33 cellular contexts compared by ENCODE assay signal in the genomic region with DNA sequence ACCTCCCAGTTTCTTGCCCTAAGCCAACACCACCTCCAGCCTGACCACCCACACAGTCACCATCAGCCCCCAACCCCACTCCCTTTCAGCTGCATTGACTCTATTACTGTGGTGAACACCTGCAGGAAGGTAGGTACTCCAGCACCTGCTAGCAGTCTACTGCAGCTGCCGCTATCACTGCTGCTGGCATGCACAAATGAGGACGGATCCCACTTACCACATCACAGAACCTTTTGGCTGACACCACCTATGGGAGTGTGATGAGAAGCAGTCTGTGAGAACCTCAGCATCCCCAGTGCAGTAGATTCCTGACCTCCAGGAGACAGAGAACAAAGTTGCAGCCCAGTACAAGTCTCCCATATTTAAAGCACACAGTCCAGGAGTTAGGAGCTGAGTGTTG.
"Had no signal": no experiment of that assay in that cellular context is flagged by ENCODE, and none has a peak within 500 bp of the region (broad histone marks: within the 10 kb centered on the region; RNA-seq: fewer than 3 reads in every experiment).

No MANE protein-coding gene starts in this region.

- H3K9me3 ChIP-seq: adrenal gland, ascending aorta, breast epithelium had no signal

- H3K4me3 Mint-ChIP-seq: activated CD4-positive, alpha-beta memory T cell treated with anti-CD3 and anti-CD28 coated beads for 36 hours; activated CD4-positive, alpha-beta T cell treated with anti-CD3 and anti-CD28 coated beads for 36 hours; activated CD4-positive, alpha-beta T cell treated with anti-CD3 and anti-CD28 coated beads, Interleukin-2, amount 10 ng/mL, durations not matched to agents 24 days and 14 days; activated CD8-positive, alpha-beta memory T cell treated with anti-CD3 and anti-CD28 coated beads, Interleukin-2, amount 10 ng/mL, durations not matched to agents 7 days and 5 days; activated CD8-positive, alpha-beta T cell treated with anti-CD3 and anti-CD28 coated beads, Interleukin-2, amount 10 ng/mL, durations not matched to agents 7 days and 5 days; activated naive CD4-positive, alpha-beta T cell treated with anti-CD3 and anti-CD28 coated beads for 36 hours; activated naive CD4-positive, alpha-beta T cell treated with anti-CD3 and anti-CD28 coated beads, Interleukin-2, amount 50 U/mL, for 24 hours; activated naive CD8-positive, alpha-beta T cell treated with anti-CD3 and anti-CD28 coated beads for 36 hours; activated naive CD8-positive, alpha-beta T cell treated with anti-CD3 and anti-CD28 coated beads, Interleukin-2, amount 50 U/mL, for 24 hours; activated T-helper 1 cell treated with anti-CD3 and anti-CD28 coated beads, Interleukin-12 subunit alpha, Interleukin-12 subunit beta, Interleukin-2, Interleukin-4 antibody, amounts not matched to agents 30 ng/mL and 10 ng/mL and 1 ng/mL, durations not matched to agents 14 hours and 24 hours and 36 hours; brain; central memory CD8-positive, alpha-beta T cell; dendritic cell treated with granulocyte-macrophage colony-stimulating factor and Interleukin-4, amounts not matched to agents 40 ng/mL and 50 ng/mL, for 4 days; endodermal cell had no signal

- H3K27me3 Mint-ChIP-seq: dendritic cell treated with granulocyte-macrophage colony-stimulating factor and Interleukin-4, amounts not matched to agents 40 ng/mL and 50 ng/mL, for 4 days had no signal

- H3K36me3 ChIP-seq: adrenal gland, ascending aorta, breast epithelium had no signal

- H3K4me3 ChIP-seq: adrenal gland, ascending aorta, breast epithelium, coronary artery had no signal

- DNase-seq: activated CD4-positive, alpha-beta memory T cell treated with anti-CD3 and anti-CD28 coated beads for 36 hours; activated CD4-positive, alpha-beta T cell treated with anti-CD3 and anti-CD28 coated beads for 36 hours; activated CD4-positive, alpha-beta T cell treated with anti-CD3 and anti-CD28 coated beads, Interleukin-2, amount 10 ng/mL, durations not matched to agents 24 days and 14 days; activated CD4-positive, CD25-positive, alpha-beta regulatory T cell; activated CD4-positive, CD25-positive, alpha-beta regulatory T cell treated with anti-CD3 and anti-CD28 coated beads, Interleukin-2, amount 50 U/mL, for 72 hours; activated CD8-positive, alpha-beta memory T cell treated with anti-CD3 and anti-CD28 coated beads, Interleukin-2, amount 10 ng/mL, durations not matched to agents 7 days and 5 days; activated CD8-positive, alpha-beta memory T cell treated with anti-CD3 and anti-CD28 coated beads, Interleukin-2, amount 50 U/mL, for 4 hours; activated CD8-positive, alpha-beta T cell treated with anti-CD3 and anti-CD28 coated beads, Interleukin-2, amount 10 ng/mL, durations not matched to agents 7 days and 5 days; activated effector memory CD4-positive, alpha-beta T cell treated with anti-CD3 and anti-CD28 coated beads, Interleukin-2, amount 50 U/mL, for 16 hours; activated naive CD4-positive, alpha-beta T cell treated with anti-CD3 and anti-CD28 coated beads for 36 hours; activated naive CD8-positive, alpha-beta T cell treated with anti-CD3 and anti-CD28 coated beads for 36 hours; activated naive CD8-positive, alpha-beta T cell treated with anti-CD3 and anti-CD28 coated beads, Interleukin-2, amount 50 U/mL, for 24 hours; activated T-cell treated with anti-CD3 and anti-CD28 coated beads, Interleukin-2, amount 50 U/mL, for 1 hour; activated T-cell treated with anti-CD3 and anti-CD28 coated beads, Interleukin-2, amount 50 U/mL, for 48 hours; adrenal gland; amygdala; dorsolateral prefrontal cortex; effector memory CD4-positive, alpha-beta T cell; endodermal cell; foreskin fibroblast; head of caudate nucleus; T-helper 2 cell had no signal

- H3K4me1 Mint-ChIP-seq: brain; central memory CD8-positive, alpha-beta T cell had no signal

- H3K36me3 Mint-ChIP-seq: activated CD4-positive, alpha-beta memory T cell treated with anti-CD3 and anti-CD28 coated beads for 36 hours; activated CD8-positive, alpha-beta memory T cell treated with anti-CD3 and anti-CD28 coated beads, Interleukin-2, amount 10 ng/mL, durations not matched to agents 7 days and 5 days; activated naive CD4-positive, alpha-beta T cell treated with anti-CD3 and anti-CD28 coated beads, Interleukin-2, amount 50 U/mL, for 24 hours; activated naive CD8-positive, alpha-beta T cell treated with anti-CD3 and anti-CD28 coated beads for 36 hours; brain had no signal

- H3K27ac Mint-ChIP-seq: activated CD4-positive, alpha-beta memory T cell treated with anti-CD3 and anti-CD28 coated beads for 36 hours; activated CD4-positive, alpha-beta T cell treated with anti-CD3 and anti-CD28 coated beads for 36 hours; activated CD4-positive, alpha-beta T cell treated with anti-CD3 and anti-CD28 coated beads, Interleukin-2, amount 10 ng/mL, durations not matched to agents 24 days and 14 days; activated CD8-positive, alpha-beta memory T cell treated with anti-CD3 and anti-CD28 coated beads, Interleukin-2, amount 10 ng/mL, durations not matched to agents 7 days and 5 days; activated CD8-positive, alpha-beta T cell treated with anti-CD3 and anti-CD28 coated beads, Interleukin-2, amount 10 ng/mL, durations not matched to agents 7 days and 5 days; activated naive CD4-positive, alpha-beta T cell treated with anti-CD3 and anti-CD28 coated beads for 36 hours; activated naive CD4-positive, alpha-beta T cell treated with anti-CD3 and anti-CD28 coated beads, Interleukin-2, amount 50 U/mL, for 24 hours; activated naive CD8-positive, alpha-beta T cell treated with anti-CD3 and anti-CD28 coated beads for 36 hours; activated naive CD8-positive, alpha-beta T cell treated with anti-CD3 and anti-CD28 coated beads, Interleukin-2, amount 50 U/mL, for 24 hours; activated T-helper 1 cell treated with anti-CD3 and anti-CD28 coated beads, Interleukin-12 subunit alpha, Interleukin-12 subunit beta, Interleukin-2, Interleukin-4 antibody, amounts not matched to agents 30 ng/mL and 10 ng/mL and 1 ng/mL, durations not matched to agents 14 hours and 24 hours and 36 hours; activated T-helper 2 cell treated with anti-CD3 and anti-CD28 coated beads, Interferon-gamma antibody, Interleukin-2, Interleukin-4, amounts not matched to agents 10 μg/mL and 5 μg/mL and 100 μg/mL, durations not matched to agents 14 hours and 24 hours and 36 hours; brain; dendritic cell treated with granulocyte-macrophage colony-stimulating factor and Interleukin-4, amounts not matched to agents 40 ng/mL and 50 ng/mL, for 4 days; endodermal cell had no signal

- H3K27ac ChIP-seq: adrenal gland, ascending aorta, breast epithelium, coronary artery had no signal

- H3K9me3 Mint-ChIP-seq: activated CD4-positive, alpha-beta memory T cell treated with anti-CD3 and anti-CD28 coated beads for 36 hours; activated naive CD4-positive, alpha-beta T cell treated with anti-CD3 and anti-CD28 coated beads, Interleukin-2, amount 50 U/mL, for 24 hours; central memory CD8-positive, alpha-beta T cell had no signal

- H3K4me1 ChIP-seq: adrenal gland, ascending aorta, breast epithelium had no signal

- ATAC-seq: activated CD4-positive, alpha-beta T cell treated with anti-CD3 and anti-CD28 coated beads for 36 hours; activated CD8-positive, alpha-beta memory T cell treated with anti-CD3 and anti-CD28 coated beads, Interleukin-2, amount 10 ng/mL, durations not matched to agents 7 days and 5 days; activated CD8-positive, alpha-beta T cell treated with anti-CD3 and anti-CD28 coated beads, Interleukin-2, amount 10 ng/mL, durations not matched to agents 7 days and 5 days; activated naive CD8-positive, alpha-beta T cell treated with anti-CD3 and anti-CD28 coated beads, Interleukin-2, amount 50 U/mL, for 24 hours; esophagus mucosa had no signal

- H3K27me3 ChIP-seq: adrenal gland, ascending aorta, breast epithelium had no signal

- FAIRE-seq: frontal cortex had no signal
